8 cellular contexts compared by ENCODE assay signal in the genomic region with DNA sequence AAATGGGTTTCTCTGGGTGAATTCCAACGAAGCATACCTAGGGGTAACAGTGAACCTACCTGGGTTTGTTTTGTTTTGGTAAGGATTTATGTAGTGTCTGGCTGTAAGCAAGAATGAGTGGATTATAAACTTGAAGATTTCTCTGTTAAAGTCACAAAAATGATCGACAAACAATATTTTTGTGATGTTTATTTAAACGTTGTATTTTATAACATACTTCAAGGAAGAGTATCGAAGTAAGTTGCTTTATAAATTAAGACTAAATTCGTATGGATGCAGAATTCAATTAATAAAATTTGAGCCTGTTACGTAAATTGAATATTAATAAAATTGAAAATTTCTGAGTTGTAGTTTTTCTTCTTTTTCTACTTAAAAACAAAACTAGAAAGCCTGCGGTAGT. TPM values are rescaled to one million over a fixed set of nuclear protein-coding genes. Genes with fewer than 3 reads are reported as not detected.
A peak's percentile ranks its signal among the peaks of the same experiment; 100 is the strongest.
DNase-seq lines count a peak whose midpoint lies in the region; ATAC-seq and TF ChIP-seq lines count a peak whose summit lies in the region.

No MANE protein-coding gene starts in this region.

- DNase-seq in GM23248, result no peak
- no peak for DNase-seq in T-helper 17 cell
- DNase-seq in fibroblast of the aortic adventitia (ENCODE audit: low read depth), result no peak
- DNase-seq in gastrocnemius medialis, result no peak
- no peak for DNase-seq in NCI-H526 (lab: John Stamatoyannopoulos, UW)
- no peak for DNase-seq in A172 (ENCODE audit: low spot score)

- no peaks in the 10 kb centered on the region for H3K9me2 ChIP-seq in GM23248 (ENCODE audit: insufficient read depth)

- H3K36me3 ChIP-seq in GM23248 (ENCODE audit: low read depth) (no peaks in the 10 kb centered on the region), gastrocnemius medialis (no peaks in the 10 kb centered on the region)

- H3K9ac ChIP-seq in GM23248, result peak overlapping the region; percentile 67

- 84 to 85% methylated on average over 7 of the region's 7 CpGs for WGBS in GM23248 (ENCODE audit: low coverage in 1 of 2, low lambda C conversion rate in 2 of 2, missing lambda C conversion rate in 2 of 2), 2 experiments

- peaks cover 11% of the 10 kb centered on the region for H3K4me1 Mint-ChIP-seq in T-helper 17 cell

- in situ Hi-C loops in GM23248 (cut with MboI) (no loop called here), gastrocnemius medialis (cut with MboI; ENCODE audit: low sequenced_read_pairs in 4 of 4) (no loop called here)

- intact Hi-C loops in gastrocnemius medialis (cut with DNase I; ENCODE audit: low total_unique reads), result loop anchor here (1.0 to 5.0 kb wide), 2 partner anchors 109 to 200 kb away; partner anchors contain the start of genes ATP6V1A, CCDC191, NAA50 and QTRT2

- H3K79me2 ChIP-seq in GM23248 (ENCODE audit: insufficient read depth), result no peaks in the 10 kb centered on the region

- peaks cover 4% of the 10 kb centered on the region for H3K36me3 Mint-ChIP-seq in T-helper 17 cell (ENCODE audit: low read depth)

- H3K27me3 ChIP-seq in GM23248 (replicated peaks; ENCODE audit: insufficient read depth), result no peaks in the 10 kb centered on the region
- no peaks in the 10 kb centered on the region for H3K27me3 ChIP-seq in gastrocnemius medialis

- peaks cover 27% of the 10 kb centered on the region for H3K27me3 Mint-ChIP-seq in T-helper 17 cell

- H3K27ac Mint-ChIP-seq in T-helper 17 cell, result peak overlapping the region; percentile 77

- H4K20me1 ChIP-seq in GM23248 (ENCODE audit: insufficient read depth), result no peaks in the 10 kb centered on the region

- TF ChIP-seq CTCF in fibroblast of the aortic adventitia (IDR thresholded peaks at IDR 0.05; ENCODE audit: insufficient read depth, low read length) (no peak), gastrocnemius medialis (IDR thresholded peaks at IDR 0.05 in 4 of 5, conservative IDR thresholded peaks at IDR 0.05 in 1 of 5) (no peak)

- ATAC-seq in T-helper 17 cell, result no peak
- no peak for ATAC-seq in gastrocnemius medialis
- ATAC-seq in GM21390 (IDR thresholded peaks at IDR 0.05; ENCODE audit: unreplicated experiment), result no peak
- ATAC-seq in HG03378 (IDR thresholded peaks at IDR 0.05; ENCODE audit: unreplicated experiment), result no peak

- H3K4me3 ChIP-seq in GM23248 (peak overlapping the region; percentile 83), fibroblast of the aortic adventitia (ENCODE audit: low read depth, low read length) (peak overlapping the region; percentile 80), gastrocnemius medialis (peak overlapping the region; percentile 61 to 86 (median 80))

- no peaks in the 10 kb centered on the region for H3K9me3 ChIP-seq in GM23248 (ENCODE audit: low read depth)
- H3K9me3 ChIP-seq in T-helper 17 cell (ENCODE audit: control insufficient read depth, low read length, poor library complexity, severe bottlenecking), result no peaks in the 10 kb centered on the region
- no peaks in the 10 kb centered on the region for H3K9me3 ChIP-seq in gastrocnemius medialis

- peaks cover 15% of the 10 kb centered on the region; the same call in 1 of the 2 replicates for H3F3A ChIP-seq in GM23248 (ENCODE audit: insufficient read depth)

- peak overlapping the region; percentile 72 for H3K4me2 ChIP-seq in GM23248 (ENCODE audit: unreplicated experiment)

- TF ChIP-seq POLR2A in gastrocnemius medialis (IDR thresholded peaks at IDR 0.05), result no peak

- no peak overlapping the region for H3K27ac ChIP-seq in GM23248
- peak overlapping the region; percentile 68 to 80 (median 72) for H3K27ac ChIP-seq in gastrocnemius medialis

- H3K4me1 ChIP-seq in GM23248 (ENCODE audit: insufficient read depth) (0 out of 2 replicates have a peak, but pooled peaks cover 3% of the 10 kb centered on the region), gastrocnemius medialis (peaks cover 0 to 2% of the 10 kb centered on the region in 2 donors)

- peak overlapping the region; percentile 87 for H3K4me3 Mint-ChIP-seq in T-helper 17 cell

- peak overlapping the region; percentile 91 for H2AFZ ChIP-seq in GM23248

RNA-seq across cellular contexts. Expression of gene ZDHHC23, which starts 1.0 kb away (rescaled TPM):
- 1.6 and 3.8 TPM in 2 replicates for total RNA-seq in GM23248 (2014; rRNA removed; shearing (Covaris generic))
- polyA plus RNA-seq in GM23248 (2016; fragmentation: Nextera tagmentation; extraction: Ambion mirVana), result 0.40 and 0.98 TPM in 2 replicates
- total RNA-seq in T-helper 17 cell (1 to 10 TPM; 6.4 to 8.3 TPM), fibroblast of the aortic adventitia (ENCODE audit: low replicate concordance) (3.3 and 7.0 TPM in 2 replicates), gastrocnemius medialis (1 to 10 TPM in 3 of 4 donors, under 1 TPM in 1; 0.92 to 3.5 (median 2.3) TPM)
- 2.4 and 2.7 TPM in 2 replicates for total RNA-seq in A172 (2014; rRNA removed; shearing (Covaris generic))
